In the genomic region with DNA sequence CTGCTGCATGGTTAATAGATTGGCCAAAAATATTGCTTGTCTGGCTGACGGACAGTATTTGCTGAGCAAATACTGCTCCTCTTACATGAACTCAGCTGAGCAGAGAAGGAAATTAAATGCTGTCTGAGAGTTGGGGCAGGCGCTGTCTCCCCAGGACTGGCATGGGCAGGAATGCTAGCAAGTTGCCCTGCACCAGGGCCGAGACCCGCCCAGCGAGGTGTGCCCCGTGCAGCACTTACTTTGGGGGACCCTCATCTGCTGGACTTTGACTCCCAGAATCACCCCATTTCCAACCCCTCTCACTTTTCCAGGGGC, we compare ENCODE assay signal across 1 cellular context.
TF ChIP-seq lines count a peak whose summit lies in the region.

No MANE protein-coding gene starts in this region.

TF ChIP-seq in HepG2, 621 proteins besides CTCF, POLR2A, EP300 and RAD21 (continued from another document):
- TF ChIP-seq MNT (IDR thresholded peaks at IDR 0.05) (no peak), ZNF564 (CRISPR knock-in tag; IDR thresholded peaks at IDR 0.05) (no peak), DPF2 (CRISPR knock-in tag; IDR thresholded peaks at IDR 0.05; ENCODE audit: borderline replicate concordance, low read depth) (no peak), ZNF652 (CRISPR knock-in tag; IDR thresholded peaks at IDR 0.05; ENCODE audit: borderline replicate concordance, low read depth) (peak; percentile 23; the same call in 1 of the 2 replicates), GATAD2A (CRISPR knock-in tag; IDR thresholded peaks at IDR 0.05) (0 out of 2 replicates have a peak, but pooled peaks have one; percentile 11), ZBTB42 (CRISPR knock-in tag; IDR thresholded peaks at IDR 0.05) (no peak), ZNF3 (CRISPR knock-in tag; IDR thresholded peaks at IDR 0.05) (peak; percentile 82; the same call in 1 of the 2 replicates), SKI (IDR thresholded peaks at IDR 0.05; ENCODE audit: partially characterized antibody) (no peak), SIN3A (IDR thresholded peaks at IDR 0.05; ENCODE audit: borderline replicate concordance, low read depth, low read length) (no peak), FOXA3 (CRISPR knock-in tag; IDR thresholded peaks at IDR 0.05) (0 out of 2 replicates have a peak, but pooled peaks have one; percentile 37), NCOA2 (CRISPR knock-in tag; IDR thresholded peaks at IDR 0.05) (0 out of 2 replicates have a peak, but pooled peaks have one; percentile 25), HMGXB4 (CRISPR knock-in tag; IDR thresholded peaks at IDR 0.05; ENCODE audit: borderline replicate concordance in 1 of 2, low read depth in 1 of 2) (no peak)
- TF ChIP-seq, protein P1, sequence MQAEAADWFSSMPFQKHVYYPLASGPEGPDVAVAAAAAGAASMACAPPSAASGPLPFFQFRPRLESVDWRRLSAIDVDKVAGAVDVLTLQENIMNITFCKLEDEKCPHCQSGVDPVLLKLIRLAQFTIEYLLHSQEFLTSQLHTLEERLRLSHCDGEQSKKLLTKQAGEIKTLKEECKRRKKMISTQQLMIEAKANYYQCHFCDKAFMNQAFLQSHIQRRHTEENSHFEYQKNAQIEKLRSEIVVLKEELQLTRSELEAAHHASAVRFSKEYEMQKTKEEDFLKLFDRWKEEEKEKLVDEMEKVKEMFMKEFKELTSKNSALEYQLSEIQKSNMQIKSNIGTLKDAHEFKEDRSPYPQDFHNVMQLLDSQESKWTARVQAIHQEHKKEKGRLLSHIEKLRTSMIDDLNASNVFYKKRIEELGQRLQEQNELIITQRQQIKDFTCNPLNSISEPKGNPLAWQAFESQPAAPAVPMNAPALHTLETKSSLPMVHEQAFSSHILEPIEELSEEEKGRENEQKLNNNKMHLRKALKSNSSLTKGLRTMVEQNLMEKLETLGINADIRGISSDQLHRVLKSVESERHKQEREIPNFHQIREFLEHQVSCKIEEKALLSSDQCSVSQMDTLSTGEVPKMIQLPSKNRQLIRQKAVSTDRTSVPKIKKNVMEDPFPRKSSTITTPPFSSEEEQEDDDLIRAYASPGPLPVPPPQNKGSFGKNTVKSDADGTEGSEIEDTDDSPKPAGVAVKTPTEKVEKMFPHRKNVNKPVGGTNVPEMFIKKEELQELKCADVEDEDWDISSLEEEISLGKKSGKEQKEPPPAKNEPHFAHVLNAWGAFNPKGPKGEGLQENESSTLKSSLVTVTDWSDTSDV (CRISPR knock-in tag; IDR thresholded peaks at IDR 0.05), result no peak
- TF ChIP-seq, protein P2, sequence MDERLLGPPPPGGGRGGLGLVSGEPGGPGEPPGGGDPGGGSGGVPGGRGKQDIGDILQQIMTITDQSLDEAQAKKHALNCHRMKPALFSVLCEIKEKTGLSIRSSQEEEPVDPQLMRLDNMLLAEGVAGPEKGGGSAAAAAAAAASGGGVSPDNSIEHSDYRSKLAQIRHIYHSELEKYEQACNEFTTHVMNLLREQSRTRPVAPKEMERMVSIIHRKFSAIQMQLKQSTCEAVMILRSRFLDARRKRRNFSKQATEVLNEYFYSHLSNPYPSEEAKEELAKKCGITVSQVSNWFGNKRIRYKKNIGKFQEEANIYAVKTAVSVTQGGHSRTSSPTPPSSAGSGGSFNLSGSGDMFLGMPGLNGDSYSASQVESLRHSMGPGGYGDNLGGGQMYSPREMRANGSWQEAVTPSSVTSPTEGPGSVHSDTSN (CRISPR knock-in tag; IDR thresholded peaks at IDR 0.05), result no peak
